In the genomic region with DNA sequence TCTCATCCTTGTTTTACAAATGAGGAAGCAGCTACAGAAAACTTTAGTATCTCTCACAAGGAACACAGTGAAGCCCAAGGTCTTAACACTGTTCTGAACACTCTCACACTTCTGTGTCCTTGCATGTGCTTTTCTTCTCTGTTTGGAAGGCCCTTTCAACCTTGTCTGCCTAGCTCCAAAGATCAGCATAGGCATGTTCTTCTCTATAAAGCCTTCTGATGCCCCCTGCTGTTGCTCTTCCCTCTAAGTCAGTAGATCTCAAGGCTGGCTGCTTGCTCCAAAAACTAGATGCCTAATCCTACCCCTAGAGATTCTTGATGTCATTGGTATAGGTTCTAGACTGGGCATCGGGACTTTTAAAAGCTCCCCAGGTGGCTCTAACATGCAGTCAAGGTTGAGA, we compare ENCODE assay signal across 8 cellular contexts. TPM values are rescaled to one million over a fixed set of nuclear protein-coding genes. Genes with fewer than 3 reads are reported as not detected.
DNase-seq lines count a peak whose midpoint lies in the region; ATAC-seq and FAIRE-seq lines count a peak whose summit lies in the region.

No MANE protein-coding gene starts in this region.

- DNase-seq in GM18507 (ENCODE audit: extremely low spot score, insufficient read length, low read depth) = peak; percentile 22
- DNase-seq in NCI-H460 (ENCODE audit: extremely low read depth, low read depth) = peak; percentile 84
- peak; percentile 27 for DNase-seq in activated CD4-positive, alpha-beta T cell treated with anti-CD3 and anti-CD28 coated beads, Interleukin-2, amount 50 U/mL, for 1 hour
- DNase-seq in fibroblast of the conjunctiva (ENCODE audit: low read depth) = peak; percentile 72
- peak in 38 of 56 donors; percentile 0 to 64 (median 16) for DNase-seq in nucleus accumbens (lab: John Stamatoyannopoulos, UW)
- DNase-seq in NCI-H128 (lab: John Stamatoyannopoulos, UW; ENCODE audit: unreplicated experiment) = no peak

- H3K36me3 ChIP-seq in BLaER1 treated with 17β-estradiol and CSF1 and Interleukin-3, amounts not matched to agents 10 nM and 100 nM = no peaks in the 10 kb centered on the region

- H3K27ac ChIP-seq in BLaER1 treated with 17β-estradiol and CSF1 and Interleukin-3, amounts not matched to agents 10 nM and 100 nM = peak overlapping the region; percentile 33 to 72 (median 60); a peak in 20 of 22 replicates

- H3K27me3 ChIP-seq in BLaER1 treated with 17β-estradiol and CSF1 and Interleukin-3, amounts not matched to agents 10 nM and 100 nM = no peaks in the 10 kb centered on the region

- peak overlapping the region in 9 of 11 experiments; percentile 12 to 55 (median 32); a peak in 13 of 22 replicates for H3K9ac ChIP-seq in BLaER1 treated with 17β-estradiol and CSF1 and Interleukin-3, amounts not matched to agents 10 nM and 100 nM

- ATAC-seq in HG03097 (IDR thresholded peaks at IDR 0.05; ENCODE audit: low FRiP score, unreplicated experiment) = peak; percentile 46

- peak; percentile 78 for FAIRE-seq in GM18507 (lab: Jason Lieb, UNC)

- H4K20me1 ChIP-seq in BLaER1 treated with 17β-estradiol and CSF1 and Interleukin-3, amounts not matched to agents 10 nM and 100 nM = no peaks in the 10 kb centered on the region

- H3K4me3 ChIP-seq in BLaER1 treated with 17β-estradiol and CSF1 and Interleukin-3, amounts not matched to agents 10 nM and 100 nM = no peak overlapping the region

- H3K4me2 ChIP-seq in BLaER1 treated with 17β-estradiol and CSF1 and Interleukin-3, amounts not matched to agents 10 nM and 100 nM = peak overlapping the region; percentile 8 to 81 (median 69); a peak in 19 of 22 replicates

- H3K9me3 ChIP-seq in BLaER1 treated with 17β-estradiol and CSF1 and Interleukin-3, amounts not matched to agents 10 nM and 100 nM (replicated peaks in 1 of 11) = no peaks in the 10 kb centered on the region

- H3K4me1 ChIP-seq in BLaER1 treated with 17β-estradiol and CSF1 and Interleukin-3, amounts not matched to agents 10 nM and 100 nM = peaks cover 12 to 68% (median 32%) of the 10 kb centered on the region in 10 experiments; a peak in 19 of 20 replicates

RNA-seq across cellular contexts. Expression of gene APOO, which starts 5.9 kb away (rescaled TPM):
- total RNA-seq in NCI-H460 (2014; rRNA removed; shearing (Covaris generic)) = 40.5 and 40.9 TPM in 2 replicates
- polyA plus RNA-seq in NCI-H460 (2014; cell fraction: nucleus; rRNA removed) = 31.6 and 51.1 TPM in 2 replicates

RNA-seq across cellular contexts. Expression of gene CXorf58, which starts 6.0 kb away (rescaled TPM):
- total RNA-seq in NCI-H460 (2014; rRNA removed; shearing (Covaris generic)) = 0.05 and 0.14 TPM in 2 replicates
- not detected in 2 replicates for polyA plus RNA-seq in NCI-H460 (2014; cell fraction: nucleus; rRNA removed)
